ENCODE assay signal across 10 cellular contexts in the genomic region with DNA sequence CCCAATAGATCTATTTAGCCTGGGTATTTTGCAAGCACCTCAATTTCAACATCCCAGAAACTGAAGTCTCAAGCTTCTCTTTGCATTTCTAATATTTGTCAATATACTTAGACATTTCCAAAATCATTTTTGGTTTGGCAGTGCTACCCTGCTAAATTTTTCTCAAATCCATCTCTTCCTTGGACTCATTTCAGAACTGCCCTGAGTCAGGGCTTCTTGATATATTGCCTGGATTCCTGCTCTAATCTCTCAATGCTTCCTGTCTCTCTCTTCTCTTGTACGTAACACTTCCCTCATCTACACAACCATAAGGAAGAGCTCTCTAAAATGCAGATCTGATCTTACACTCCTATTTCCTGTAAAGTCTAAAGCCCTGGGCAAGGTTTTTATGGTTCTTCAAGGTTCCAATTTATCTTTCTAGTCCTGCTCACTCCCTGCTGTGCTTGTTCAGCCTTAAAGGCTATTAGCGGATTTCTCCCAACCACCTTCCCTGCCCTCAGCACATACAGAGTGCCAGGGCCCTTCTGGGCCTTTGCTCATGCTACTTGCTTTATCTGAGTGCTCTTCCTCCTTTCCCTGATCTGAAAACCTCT. TPM values are rescaled to one million over a fixed set of nuclear protein-coding genes. Genes with fewer than 3 reads are reported as not detected.
DNase-seq lines count a peak whose midpoint lies in the region; ATAC-seq and TF ChIP-seq lines count a peak whose summit lies in the region.
"Had no signal": no experiment of that assay in that cellular context is flagged by ENCODE, and none has a peak within 500 bp of the region (broad histone marks: within the 10 kb centered on the region; RNA-seq: fewer than 3 reads in every experiment).

No MANE protein-coding gene starts in this region.

- DNase-seq in GF-D8 (lab: John Stamatoyannopoulos, UW) (peak; percentile 31), NOMO-1 treated with DMSO at 0.1 percent for 48 hours (lab: John Stamatoyannopoulos, UW; ENCODE audit: unreplicated experiment) (peak; percentile 81), dermis blood vessel endothelial cell (peak; percentile 4), pons (ENCODE audit: low spot score) (peak; percentile 6), NCI-H1092 (lab: John Stamatoyannopoulos, UW) (no peak), GM10266 (ENCODE audit: extremely low spot score) (no peak), COLO668 (lab: John Stamatoyannopoulos, UW; ENCODE audit: unreplicated experiment) (no peak)
- DNase-seq: activated CD4-positive, alpha-beta T cell treated with anti-CD3 and anti-CD28 coated beads, Interleukin-2, amount 10 ng/mL, durations not matched to agents 24 days and 14 days; activated naive CD8-positive, alpha-beta T cell treated with anti-CD3 and anti-CD28 coated beads, Interleukin-2, amount 50 U/mL, for 24 hours had no signal

- no peak for ATAC-seq in HG03045 (IDR thresholded peaks at IDR 0.05; ENCODE audit: unreplicated experiment)
- ATAC-seq: activated naive CD8-positive, alpha-beta T cell treated with anti-CD3 and anti-CD28 coated beads, Interleukin-2, amount 50 U/mL, for 24 hours had no signal

- TF ChIP-seq CTCF in GM10266 (IDR thresholded peaks at IDR 0.05; ENCODE audit: control insufficient read depth, insufficient read depth, low read depth, missing control alignments) = no peak

RNA-seq across cellular contexts. Expression of gene MME, which starts 53.0 kb away (rescaled TPM):
- 7.3 and 20.8 TPM in 2 replicates for total RNA-seq in dermis blood vessel endothelial cell
- total RNA-seq: activated CD4-positive, alpha-beta T cell treated with anti-CD3 and anti-CD28 coated beads, Interleukin-2, amount 10 ng/mL, durations not matched to agents 24 days and 14 days had no signal

Comparison
In these comparisons a context has a peak if more than half of its experiments do, and no peak if none do; other contexts are left out.
1. DNase-seq: peak in GF-D8 (single experiment), NOMO-1 treated with DMSO at 0.1 percent for 48 hours (single experiment), dermis blood vessel endothelial cell (single experiment) and pons (single experiment); none in NCI-H1092 (single experiment), GM10266 (single experiment) and COLO668 (single experiment).